2 cellular contexts compared by ENCODE assay signal in the genomic region with DNA sequence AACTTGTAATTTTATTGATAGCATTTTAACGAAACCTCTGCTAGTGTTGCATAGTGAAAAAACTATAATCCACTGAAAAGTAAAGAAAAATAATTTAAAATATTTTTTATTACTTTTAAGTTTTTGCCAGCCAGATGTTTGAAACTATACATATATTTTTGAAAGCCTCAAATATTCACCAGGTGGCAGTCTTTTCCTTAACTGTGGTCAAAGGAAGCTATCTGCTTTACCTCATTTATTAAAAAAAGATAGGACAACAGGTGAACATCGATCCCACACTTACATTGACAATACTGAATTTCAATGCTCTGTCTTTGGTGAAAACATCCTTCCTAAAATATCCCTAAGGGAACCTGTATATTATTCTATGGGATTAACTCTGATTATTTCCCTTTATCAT.
TF ChIP-seq lines count a peak whose summit lies in the region.

No MANE protein-coding gene starts in this region.

TF ChIP-seq in IMR-90, 13 proteins besides CTCF, POLR2A, EP300 and RAD21:
- TF ChIP-seq CEBPB (IDR thresholded peaks at IDR 0.05; ENCODE audit: low read depth, low read length) (no peak), NFE2L2 (IDR thresholded peaks at IDR 0.05; ENCODE audit: low read depth, low read length) (no peak), SMC3 (IDR thresholded peaks at IDR 0.05; ENCODE audit: low read depth, low read length) (peak; percentile 19; the same call in 1 of the 2 replicates)

TF ChIP-seq in HepG2, 621 proteins besides CTCF, POLR2A, EP300 and RAD21:
- TF ChIP-seq STAG1 (CRISPR knock-in tag; IDR thresholded peaks at IDR 0.05) (peak; percentile 30; the same call in 1 of the 2 replicates), DR1 (CRISPR knock-in tag; IDR thresholded peaks at IDR 0.05) (no peak), ZNF564 (CRISPR knock-in tag; IDR thresholded peaks at IDR 0.05) (no peak), ZNF460 (CRISPR knock-in tag; IDR thresholded peaks at IDR 0.05; ENCODE audit: borderline replicate concordance) (no peak), ZNF230 (CRISPR knock-in tag; IDR thresholded peaks at IDR 0.05) (no peak), RORA (CRISPR knock-in tag; IDR thresholded peaks at IDR 0.05) (no peak)
TF ChIP-seq in HepG2: peak in this region for 1.
